In genomic region chr10:72110677-72111401, GRCh38 we compare ENCODE assay signal across 23 cellular contexts. TPM values are rescaled to one million over a fixed set of nuclear protein-coding genes. Genes with fewer than 3 reads are reported as not detected.
A peak's percentile ranks its signal among the peaks of the same experiment; 100 is the strongest.
DNase-seq lines count a peak whose midpoint lies in the region; ATAC-seq and TF ChIP-seq lines count a peak whose summit lies in the region.
"Had no signal": no experiment of that assay in that cellular context is flagged by ENCODE, and none has a peak within 500 bp of the region (broad histone marks: within the 10 kb centered on the region; RNA-seq: fewer than 3 reads in every experiment).

No MANE protein-coding gene starts in this region.

- H3K4me1 ChIP-seq in heart left ventricle, result peaks cover 0 to 47% (median 23%) of the 10 kb centered on the region in 12 donors
- H3K4me1 ChIP-seq in naive thymus-derived CD4-positive, alpha-beta T cell (ENCODE audit: control insufficient read depth in 2 of 2, insufficient read depth in 2 of 2, low read length in 2 of 2), result peaks cover 32 to 51% of the 10 kb centered on the region in 2 donors

- no peak overlapping the region for H3K4me3 ChIP-seq in heart left ventricle
- no peak overlapping the region for H3K4me3 ChIP-seq in naive thymus-derived CD4-positive, alpha-beta T cell (ENCODE audit: low read length)
- H3K4me3 ChIP-seq: A549, Peyer's patch had no signal

- no peaks in the 10 kb centered on the region for H3K9me3 ChIP-seq in CD4-positive, alpha-beta T cell (ENCODE audit: control insufficient read depth, low read length)
- no peaks in the 10 kb centered on the region for H3K9me3 ChIP-seq in heart left ventricle
- no peaks in the 10 kb centered on the region for H3K9me3 ChIP-seq in naive thymus-derived CD4-positive, alpha-beta T cell (ENCODE audit: control insufficient read depth in 2 of 3, low read length in 3 of 3)
- H3K9me3 ChIP-seq: A549, Peyer's patch had no signal

- WGBS in heart left ventricle, 4 donors, result 45 to 79% (median 64%) methylated on average over 11 of the region's 11 CpGs

- no peaks in the 10 kb centered on the region for H3K36me3 ChIP-seq in heart left ventricle
- H3K36me3 ChIP-seq in naive thymus-derived CD4-positive, alpha-beta T cell (ENCODE audit: control insufficient read depth in 2 of 3, insufficient read depth in 3 of 3, low read length in 3 of 3), result no peaks in the 10 kb centered on the region
- H3K36me3 ChIP-seq: Peyer's patch had no signal

- H3K27me3 ChIP-seq in CD4-positive, alpha-beta T cell (ENCODE audit: control insufficient read depth, insufficient read depth, low read length), result no peaks in the 10 kb centered on the region
- no peaks in the 10 kb centered on the region for H3K27me3 ChIP-seq in heart left ventricle
- H3K27me3 ChIP-seq in naive thymus-derived CD4-positive, alpha-beta T cell (ENCODE audit: control insufficient read depth in 2 of 2, insufficient read depth in 2 of 2, low read length in 2 of 2), result no peaks in the 10 kb centered on the region
- H3K27me3 ChIP-seq: Peyer's patch had no signal

- H3K27me3 Mint-ChIP-seq in CD4-positive, alpha-beta T cell, result no peaks in the 10 kb centered on the region
- no peaks in the 10 kb centered on the region for H3K27me3 Mint-ChIP-seq in T-cell
- H3K27me3 Mint-ChIP-seq in naive thymus-derived CD4-positive, alpha-beta T cell, result no peaks in the 10 kb centered on the region
- H3K27me3 Mint-ChIP-seq: B cell had no signal

- H3K4me3 Mint-ChIP-seq in CD4-positive, alpha-beta T cell, result no peak overlapping the region
- peak overlapping the region in 1 of 3 donors; percentile 74 for H3K4me3 Mint-ChIP-seq in T-cell
- H3K4me3 Mint-ChIP-seq in naive thymus-derived CD4-positive, alpha-beta T cell, result peak overlapping the region in 3 of 10 donors; percentile 12 to 52 (median 16)
- H3K4me3 Mint-ChIP-seq: B cell, CD14-positive monocyte had no signal

- H3K27ac ChIP-seq in CD4-positive, alpha-beta T cell (ENCODE audit: low read depth, low read length), result no peak overlapping the region
- peak overlapping the region; percentile 57 to 87 (median 76) for H3K27ac ChIP-seq in heart left ventricle
- no peak overlapping the region for H3K27ac ChIP-seq in naive thymus-derived CD4-positive, alpha-beta T cell (ENCODE audit: low read depth, low read length)
- H3K27ac ChIP-seq: A549 had no signal

- peaks cover 83% of the 10 kb centered on the region for H3K4me1 Mint-ChIP-seq in CD4-positive, alpha-beta T cell (ENCODE audit: low read depth)
- H3K4me1 Mint-ChIP-seq in T-cell, result peaks cover 72 to 79% (median 77%) of the 10 kb centered on the region in 3 donors
- H3K4me1 Mint-ChIP-seq in naive thymus-derived CD4-positive, alpha-beta T cell, result peaks cover 51 to 91% (median 81%) of the 10 kb centered on the region in 7 donors
- H3K4me1 Mint-ChIP-seq: CD14-positive monocyte had no signal

- no peak for TF ChIP-seq CTCF in CD4-positive, alpha-beta T cell (IDR thresholded peaks at IDR 0.05)
- TF ChIP-seq CTCF in heart left ventricle (IDR thresholded peaks at IDR 0.05), result no peak

- CTCF ChIA-PET in CD4-positive, alpha-beta T cell (lab: Charles Lee), result no interaction called here
- CTCF ChIA-PET in T-cell (lab: Charles Lee), result no interaction called here
- CTCF ChIA-PET in naive thymus-derived CD4-positive, alpha-beta T cell (lab: Charles Lee), result no interaction called here

- POLR2A ChIA-PET in CD4-positive, alpha-beta T cell (lab: Charles Lee), result interaction anchor here (0.6 kb wide), 1 partner anchor 17 kb away, joined by 3 read pairs; no protein-coding TSS in a partner anchor
- POLR2A ChIA-PET in T-cell (lab: Charles Lee), result interaction anchor here in 1 of 2 donors (0.5 kb wide), 1 partner anchor 239 kb away, joined by 4 read pairs; no protein-coding TSS in a partner anchor
- POLR2A ChIA-PET in naive thymus-derived CD4-positive, alpha-beta T cell (lab: Charles Lee), result interaction anchor here (1.5 kb wide), 1 partner anchor 23 kb away, joined by 7 read pairs; the partner anchor contains the start of gene SPOCK2

- H3K36me3 Mint-ChIP-seq in CD4-positive, alpha-beta T cell (ENCODE audit: low read depth), result peaks cover 19% of the 10 kb centered on the region
- H3K36me3 Mint-ChIP-seq in T-cell, result peaks cover 24% of the 10 kb centered on the region
- H3K36me3 Mint-ChIP-seq in naive thymus-derived CD4-positive, alpha-beta T cell, result peaks cover 4 to 27% (median 14%) of the 10 kb centered on the region in 5 donors

- no peaks in the 10 kb centered on the region for H3K9me3 Mint-ChIP-seq in CD4-positive, alpha-beta T cell
- no peaks in the 10 kb centered on the region for H3K9me3 Mint-ChIP-seq in T-cell
- H3K9me3 Mint-ChIP-seq in naive thymus-derived CD4-positive, alpha-beta T cell, result no peaks in the 10 kb centered on the region

- DNase-seq in CD4-positive, alpha-beta T cell, result no peak
- DNase-seq in T-cell (no peak), heart left ventricle (peak in 4 of 5 donors; percentile 40 to 48 (median 43)), middle frontal gyrus (ENCODE audit: extremely low spot score, low spot score) (no peak), COR-L47 (lab: John Stamatoyannopoulos, UW) (no peak)
- DNase-seq in naive thymus-derived CD4-positive, alpha-beta T cell, result no peak
- DNase-seq: DMS153, GOT3, HCEC 1CT, Karpas-422, MV-4-11, NCI-H1105 treated with DMSO at 0.1 percent for 48 hours, NCI-H2029 treated with DMSO at 0.1 percent for 48 hours, NCI-H226, NCI-H524, NCI-H774, Peyer's patch had no signal

- TF ChIP-seq POLR2A in heart left ventricle (IDR thresholded peaks at IDR 0.05), result no peak

- no peak for ATAC-seq in CD4-positive, alpha-beta T cell (ENCODE audit: poor library complexity)
- no peak for ATAC-seq in T-cell (replicated peaks in 1 of 4)
- peak; percentile 86 to 91 (median 89) for ATAC-seq in heart left ventricle
- ATAC-seq in naive thymus-derived CD4-positive, alpha-beta T cell, result no peak
- no peak for ATAC-seq in HG02798 (IDR thresholded peaks at IDR 0.05; ENCODE audit: poor library complexity, unreplicated experiment)
- ATAC-seq in GM21367 (IDR thresholded peaks at IDR 0.05; ENCODE audit: unreplicated experiment), result no peak
- ATAC-seq: A549 had no signal

- peak overlapping the region; percentile 94 for H3K27ac Mint-ChIP-seq in CD4-positive, alpha-beta T cell
- H3K27ac Mint-ChIP-seq in T-cell, result peak overlapping the region; percentile 92 to 94
- peak overlapping the region in 8 of 9 donors; percentile 72 to 96 (median 87) for H3K27ac Mint-ChIP-seq in naive thymus-derived CD4-positive, alpha-beta T cell
- H3K27ac Mint-ChIP-seq: B cell, CD14-positive monocyte had no signal

- intact Hi-C loops in CD4-positive, alpha-beta T cell (cut with DNase I, micrococcal nuclease), result no loop called here
- intact Hi-C loops in heart left ventricle (cut with DNase I), result loop anchor here in 2 of 10 donors (10.0 kb wide), 2 partner anchors 56 to 64 kb away; no protein-coding TSS in a partner anchor
- intact Hi-C loops in naive thymus-derived CD4-positive, alpha-beta T cell (cut with micrococcal nuclease), result loop anchor here in 1 of 2 donors (1.0 kb wide), 1 partner anchor 21 kb away; no protein-coding TSS in a partner anchor

RNA-seq across cellular contexts. Expression of gene SPOCK2, which starts 22.5 kb away (rescaled TPM):
- 100 to 1,000 TPM; 976 to 998 TPM for total RNA-seq in CD4-positive, alpha-beta T cell
- 100 to 1,000 TPM; 501 to 684 (median 547) TPM for total RNA-seq in T-cell
- 10 to 100 TPM in 3 of 9 donors, 1 to 10 TPM in 6; 4.4 to 15.1 (median 6.9) TPM for total RNA-seq in heart left ventricle
- 10 to 100 TPM; 11.2 to 16.6 TPM for polyA plus RNA-seq in heart left ventricle
- total RNA-seq in naive thymus-derived CD4-positive, alpha-beta T cell, result 100 to 1,000 TPM; 312 to 543 (median 505) TPM
- 100 to 1,000 TPM; 200 to 250 TPM for polyA plus RNA-seq in naive thymus-derived CD4-positive, alpha-beta T cell
- total RNA-seq: M059J had no signal

Comparison
In these comparisons a context has a peak if more than half of its experiments do, and no peak if none do; other contexts are left out.
1. ATAC-seq: peak in heart left ventricle (4 of 4); none in CD4-positive, alpha-beta T cell (single experiment), T-cell (0 of 4), naive thymus-derived CD4-positive, alpha-beta T cell (single experiment), HG02798 (single experiment) and GM21367 (single experiment).
2. DNase-seq: peak in heart left ventricle (4 of 5); none in CD4-positive, alpha-beta T cell (0 of 10), T-cell (0 of 34), naive thymus-derived CD4-positive, alpha-beta T cell (0 of 9), middle frontal gyrus (single experiment) and COR-L47 (single experiment).
3. H3K27ac ChIP-seq: peak in heart left ventricle (12 of 12); none in CD4-positive, alpha-beta T cell (single experiment) and naive thymus-derived CD4-positive, alpha-beta T cell (single experiment).
4. RNA of gene SPOCK2, which starts 22.5 kb away (total RNA-seq): 976 to 998 TPM in CD4-positive, alpha-beta T cell, 501 to 684 TPM in T-cell and 312 to 543 TPM in naive thymus-derived CD4-positive, alpha-beta T cell; 4.4 to 15.1 TPM in heart left ventricle; every median in the first group is over 10 times any median in the second.
5. Peak in every context shown above with its lines, with median percentiles within 50 percentile points of each other: H3K27ac Mint-ChIP-seq.